10 cellular contexts compared by ENCODE assay signal in genomic region chr13:20559659-20560356, GRCh38.
"Had no signal": no experiment of that assay in that cellular context is flagged by ENCODE, and none has a peak within 500 bp of the region (broad histone marks: within the 10 kb centered on the region; RNA-seq: fewer than 3 reads in every experiment).

No MANE protein-coding gene starts in this region.

- H3K27ac ChIP-seq: adrenal gland, ovary, skin epidermis had no signal

- H3K4me3 ChIP-seq: adrenal gland, ovary, skin epidermis, tibial nerve had no signal

- H3K9me3 ChIP-seq: adrenal gland, ovary had no signal

- H3K36me3 ChIP-seq: adrenal gland, ovary, tibial nerve had no signal

- H3K4me1 ChIP-seq: adrenal gland had no signal

- DNase-seq: activated CD4-positive, alpha-beta T cell treated with anti-CD3 and anti-CD28 coated beads for 1 hour; activated naive CD4-positive, alpha-beta T cell treated with Interleukin-2 at 50 U/mL for 16 hours; adrenal gland; central memory CD4-positive, alpha-beta T cell; cortex of kidney; effector memory CD8-positive, alpha-beta T cell; hippocampal formation; ovary had no signal

- H3K27me3 ChIP-seq: adrenal gland, ovary, tibial nerve had no signal
